Comparison of ENCODE assay signal across 18 cellular contexts in genomic region chr18:46677609-46678470, GRCh38. TPM values are rescaled to one million over a fixed set of nuclear protein-coding genes. Genes with fewer than 3 reads are reported as not detected.
DNase-seq lines count a peak whose midpoint lies in the region; ATAC-seq and TF ChIP-seq lines count a peak whose summit lies in the region.
"Had no signal": no experiment of that assay in that cellular context is flagged by ENCODE, and none has a peak within 500 bp of the region (broad histone marks: within the 10 kb centered on the region; RNA-seq: fewer than 3 reads in every experiment).

No MANE protein-coding gene starts in this region.

- H3K36me3 Mint-ChIP-seq in activated CD4-positive, alpha-beta T cell treated with anti-CD3 and anti-CD28 coated beads for 36 hours (ENCODE audit: low read depth): no peaks in the 10 kb centered on the region
- H3K36me3 Mint-ChIP-seq: CD8-positive, alpha-beta T cell had no signal

- DNase-seq in ACHN: peak; percentile 61
- DNase-seq in GM13977 (ENCODE audit: low spot score): peak; percentile 46
- peak; percentile 89 for DNase-seq in RPMI7951 (ENCODE audit: low read depth)
- no peak for DNase-seq in right cardiac atrium
- no peak for DNase-seq in activated CD4-positive, alpha-beta T cell treated with anti-CD3 and anti-CD28 coated beads, Interleukin-2, amount 50 U/mL, for 1 hour
- DNase-seq in activated CD4-positive, alpha-beta T cell treated with anti-CD3 and anti-CD28 coated beads for 36 hours: no peak
- DNase-seq: activated CD4-positive, CD25-positive, alpha-beta regulatory T cell treated with anti-CD3 and anti-CD28 coated beads, Interleukin-2, amount 50 U/mL, for 72 hours; CD8-positive, alpha-beta T cell; naive thymus-derived CD8-positive, alpha-beta T cell; NCI-H1048; PC-9; stimulated activated CD4-positive, alpha-beta T cell treated with anti-CD3 and anti-CD28 coated beads, Interleukin-1b, Interleukin-23, amount 100 ng/mL, for 48 hours; stomach had no signal

- 67% methylated on average over 5 of the region's 5 CpGs for WGBS in right cardiac atrium

- POLR2A ChIA-PET in activated CD4-positive, alpha-beta T cell treated with anti-CD3 and anti-CD28 coated beads for 36 hours (lab: Charles Lee): no interaction called here

- TF ChIP-seq CTCF in GM13977 (IDR thresholded peaks at IDR 0.05; ENCODE audit: extremely low read depth, insufficient read depth, missing control alignments): peak; percentile 19

- no peaks in the 10 kb centered on the region for H3K27me3 ChIP-seq in right cardiac atrium (ENCODE audit: control insufficient read depth, insufficient read depth)
- H3K27me3 ChIP-seq: hepatocyte had no signal

- H3K27ac ChIP-seq in right cardiac atrium (ENCODE audit: low read length): no peak overlapping the region
- H3K27ac ChIP-seq: coronary artery, hepatocyte, PC-9, stomach had no signal

- H3K27me3 Mint-ChIP-seq in activated CD4-positive, alpha-beta T cell treated with anti-CD3 and anti-CD28 coated beads for 36 hours: peaks cover 2% of the 10 kb centered on the region
- H3K27me3 Mint-ChIP-seq: activated naive CD4-positive, alpha-beta T cell treated with anti-CD3 and anti-CD28 coated beads, Interleukin-2, amount 50 U/mL, for 24 hours had no signal

- peaks cover 2% of the 10 kb centered on the region for H3K4me1 Mint-ChIP-seq in activated CD4-positive, alpha-beta T cell treated with anti-CD3 and anti-CD28 coated beads for 36 hours

- intact Hi-C loops in right cardiac atrium (cut with DNase I): no loop called here
- intact Hi-C loops in activated CD4-positive, alpha-beta T cell treated with anti-CD3 and anti-CD28 coated beads for 36 hours (cut with DNase I, micrococcal nuclease): no loop called here

- H3K27ac Mint-ChIP-seq in activated CD4-positive, alpha-beta T cell treated with anti-CD3 and anti-CD28 coated beads for 36 hours: no peak overlapping the region
- H3K27ac Mint-ChIP-seq: activated naive CD4-positive, alpha-beta T cell treated with anti-CD3 and anti-CD28 coated beads, Interleukin-2, amount 50 U/mL, for 24 hours; CD8-positive, alpha-beta T cell; naive thymus-derived CD8-positive, alpha-beta T cell had no signal

- H3K9me3 Mint-ChIP-seq in activated CD4-positive, alpha-beta T cell treated with anti-CD3 and anti-CD28 coated beads for 36 hours (ENCODE audit: low read depth): no peaks in the 10 kb centered on the region
- H3K9me3 Mint-ChIP-seq: activated naive CD4-positive, alpha-beta T cell treated with anti-CD3 and anti-CD28 coated beads, Interleukin-2, amount 50 U/mL, for 24 hours; CD8-positive, alpha-beta T cell had no signal

- CTCF ChIA-PET in activated CD4-positive, alpha-beta T cell treated with anti-CD3 and anti-CD28 coated beads for 36 hours (lab: Charles Lee): interaction anchor here (2.1 kb wide), 1 partner anchor 20 kb away, joined by 7 read pairs; no protein-coding TSS in a partner anchor

- no peak overlapping the region for H3K4me3 ChIP-seq in right cardiac atrium (ENCODE audit: low read length)
- H3K4me3 ChIP-seq: coronary artery, hepatocyte, PC-9, stomach had no signal

- H3K9me3 ChIP-seq in right cardiac atrium (ENCODE audit: control insufficient read depth, low read length): no peaks in the 10 kb centered on the region
- H3K9me3 ChIP-seq: stomach had no signal

- H3K4me3 Mint-ChIP-seq in activated CD4-positive, alpha-beta T cell treated with anti-CD3 and anti-CD28 coated beads for 36 hours: no peak overlapping the region
- H3K4me3 Mint-ChIP-seq: activated naive CD4-positive, alpha-beta T cell treated with anti-CD3 and anti-CD28 coated beads, Interleukin-2, amount 50 U/mL, for 24 hours; CD8-positive, alpha-beta T cell; naive thymus-derived CD8-positive, alpha-beta T cell had no signal

- in situ Hi-C loops in ACHN (cut with HindIII; ENCODE audit: low pct_ligation_motif_present, low pct_unique_long_range_greater_than_20kb, low sequenced_read_pairs) (no loop called here), GM13977 (cut with MboI; ENCODE audit: low pct_unique_long_range_greater_than_20kb, low sequenced_read_pairs, unreplicated experiment) (no loop called here)

- peak; percentile 35 to 42 for ATAC-seq in right cardiac atrium
- ATAC-seq in GM21515 (IDR thresholded peaks at IDR 0.05; ENCODE audit: unreplicated experiment): no peak
- ATAC-seq in HG03432 (IDR thresholded peaks at IDR 0.05; ENCODE audit: unreplicated experiment): no peak
- ATAC-seq in activated CD4-positive, alpha-beta T cell treated with anti-CD3 and anti-CD28 coated beads for 36 hours: no peak
- ATAC-seq: CD8-positive, alpha-beta T cell; naive thymus-derived CD8-positive, alpha-beta T cell had no signal

- no peaks in the 10 kb centered on the region for H3K4me1 ChIP-seq in right cardiac atrium (ENCODE audit: control insufficient read depth, insufficient read depth, low read length)
- H3K4me1 ChIP-seq: stomach had no signal

RNA-seq across cellular contexts. Expression of gene LOXHD1, which starts 20.8 kb away (rescaled TPM):
- total RNA-seq in RPMI7951 (2014; rRNA removed; shearing (Covaris generic)): not detected in 2 replicates
- total RNA-seq in right cardiac atrium: under 1 TPM; 0.15 to 0.54 (median 0.30) TPM
- 0.34 TPM for polyA plus RNA-seq in right cardiac atrium
- under 1 TPM; 0.05 to 0.07 TPM for total RNA-seq in activated CD4-positive, alpha-beta T cell treated with anti-CD3 and anti-CD28 coated beads for 36 hours
- total RNA-seq: hepatocyte, PC-9 had no signal
- polyA plus RNA-seq: hepatocyte; naive thymus-derived CD8-positive, alpha-beta T cell had no signal

Comparison
In these comparisons a context has a peak if more than half of its experiments do, and no peak if none do; other contexts are left out.
1. DNase-seq: peak in ACHN (single experiment), GM13977 (single experiment) and RPMI7951 (single experiment); none in right cardiac atrium (0 of 3), activated CD4-positive, alpha-beta T cell treated with anti-CD3 and anti-CD28 coated beads, Interleukin-2, amount 50 U/mL, for 1 hour (single experiment) and activated CD4-positive, alpha-beta T cell treated with anti-CD3 and anti-CD28 coated beads for 36 hours (single experiment).
2. ATAC-seq: peak in right cardiac atrium (2 of 2); none in GM21515 (single experiment), HG03432 (single experiment) and activated CD4-positive, alpha-beta T cell treated with anti-CD3 and anti-CD28 coated beads for 36 hours (single experiment).